ENCODE assay signal across 1 cellular context in the genomic region with DNA sequence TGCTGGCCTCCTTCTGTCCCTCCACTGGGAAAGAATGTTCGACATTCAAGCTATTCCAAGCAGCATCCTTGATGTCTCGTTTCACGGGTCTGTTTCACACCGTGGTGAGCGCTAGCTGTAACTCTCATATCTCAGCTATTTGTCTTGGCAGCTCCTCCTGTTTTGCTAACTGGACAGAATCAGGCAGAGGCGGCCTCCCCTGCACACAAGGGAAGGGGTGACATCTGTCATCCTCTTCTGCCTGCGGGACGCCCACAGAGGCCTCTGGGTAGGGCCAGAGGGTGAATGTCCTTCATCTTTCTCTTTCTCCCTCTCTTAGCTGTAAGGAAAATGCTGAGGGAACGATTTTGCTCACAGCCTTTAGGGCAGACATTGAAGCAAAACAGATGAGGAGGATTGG.
TF ChIP-seq lines count a peak whose summit lies in the region.

No MANE protein-coding gene starts in this region.

TF ChIP-seq in HEK293, 187 proteins besides CTCF, POLR2A, EP300 and RAD21 (continued from another document):
- TF ChIP-seq ZNF518A (tag by site-specific recombination; conservative IDR thresholded peaks at IDR 0.05; ENCODE audit: low read depth): no peak
- TF ChIP-seq ZNF660 (tag by site-specific recombination; IDR thresholded peaks at IDR 0.05): no peak
- no peak for TF ChIP-seq TSHZ1 (tag by site-specific recombination; IDR thresholded peaks at IDR 0.05; ENCODE audit: borderline replicate concordance)
- TF ChIP-seq EGR2 (tag by site-specific recombination; IDR thresholded peaks at IDR 0.05; ENCODE audit: low read depth): peak; percentile 82
- no peak for TF ChIP-seq ZNF175 (tag by site-specific recombination; IDR thresholded peaks at IDR 0.05)
- peak; percentile 22; the same call in 1 of the 2 replicates for TF ChIP-seq GLIS1 (tag by site-specific recombination; IDR thresholded peaks at IDR 0.05)
- no peak for TF ChIP-seq ZBTB7A (tag by site-specific recombination; IDR thresholded peaks at IDR 0.05; ENCODE audit: low read depth)
- TF ChIP-seq ZNF366 (tag by site-specific recombination; conservative IDR thresholded peaks at IDR 0.05): no peak
- TF ChIP-seq ZNF266 (tag by site-specific recombination; IDR thresholded peaks at IDR 0.05; ENCODE audit: low read depth): no peak
- 0 out of 2 replicates have a peak, but pooled peaks have one; percentile 13 for TF ChIP-seq ZBTB48 (tag by site-specific recombination; IDR thresholded peaks at IDR 0.05)
